12 cellular contexts compared by ENCODE assay signal in the genomic region with DNA sequence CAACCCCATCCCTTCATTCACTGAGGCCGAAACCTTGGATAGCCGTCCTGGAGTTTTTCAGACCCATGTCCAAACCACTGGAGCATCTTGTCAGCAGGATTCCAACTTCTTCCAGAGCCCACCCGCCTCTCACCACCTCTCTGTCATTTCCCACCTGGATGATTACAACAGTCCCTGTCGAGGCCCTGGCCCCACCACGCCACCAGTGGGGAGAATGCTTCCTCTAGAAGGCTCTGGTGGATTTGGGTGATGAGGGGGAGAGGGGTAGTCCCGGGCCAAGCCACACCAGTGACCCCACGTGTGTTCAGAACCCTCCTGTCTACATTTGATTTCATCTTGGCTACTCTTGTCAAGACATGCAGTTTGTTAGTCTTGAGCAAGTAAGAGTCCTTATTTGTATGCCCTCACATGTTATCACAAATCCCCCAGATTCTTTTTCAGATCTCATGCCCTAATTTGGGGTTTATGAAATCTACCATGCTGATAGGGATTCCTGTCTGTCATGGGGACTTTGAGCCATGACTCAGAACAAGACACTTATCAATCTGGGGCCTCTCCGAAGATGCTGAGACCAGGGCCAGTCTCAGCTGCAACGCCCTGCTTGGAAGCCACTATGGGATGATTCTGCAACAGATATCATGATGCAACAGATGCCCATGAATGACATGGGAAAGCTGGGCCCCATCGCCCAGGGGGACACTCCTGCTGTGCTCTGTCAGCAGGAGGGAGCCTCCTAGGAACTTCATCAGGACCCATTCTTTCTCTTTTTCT.
DNase-seq lines count a peak whose midpoint lies in the region; ATAC-seq and TF ChIP-seq lines count a peak whose summit lies in the region.
"Had no signal": no experiment of that assay in that cellular context is flagged by ENCODE, and none has a peak within 500 bp of the region (broad histone marks: within the 10 kb centered on the region; RNA-seq: fewer than 3 reads in every experiment).

No MANE protein-coding gene starts in this region.

- H3K9me3 Mint-ChIP-seq in activated T-cell treated with anti-CD3 and anti-CD28 coated beads, Interleukin-2, amount 50 U/mL, for 72 hours = no peaks in the 10 kb centered on the region
- H3K9me3 Mint-ChIP-seq in activated T-cell treated with anti-CD3 and anti-CD28 coated beads, Interleukin-2, amount 50 U/mL, for 24 hours = no peaks in the 10 kb centered on the region
- H3K9me3 Mint-ChIP-seq in CD4-positive, alpha-beta memory T cell = peaks cover 0 to 2% (median 0%) of the 10 kb centered on the region in 8 donors
- H3K9me3 Mint-ChIP-seq: neural crest cell had no signal

- peak overlapping the region in 1 of 2 experiments; percentile 77 for H3K23ac ChIP-seq in mesenchymal stem cell (ENCODE audit: low read length in 2 of 2)

- H3K4me2 ChIP-seq in mesenchymal stem cell (ENCODE audit: low read length, poor library complexity, severe bottlenecking) = no peak overlapping the region

- H3K27ac ChIP-seq in RWPE1 (peak overlapping the region; percentile 97), mesenchymal stem cell (ENCODE audit: low read length, poor library complexity, severe bottlenecking) (no peak overlapping the region), vagina (peak overlapping the region; percentile 36)
- H3K27ac ChIP-seq in CD4-positive, alpha-beta memory T cell (ENCODE audit: low read depth, low read length) = no peak overlapping the region

- peak overlapping the region; percentile 87 for H4K91ac ChIP-seq in mesenchymal stem cell (ENCODE audit: low read length)

- ATAC-seq in activated T-cell treated with anti-CD3 and anti-CD28 coated beads, Interleukin-2, amount 50 U/mL, for 72 hours (replicated peaks in 1 of 2) = peak; percentile 66 to 77
- no peak for ATAC-seq in HG03520 (IDR thresholded peaks at IDR 0.05; ENCODE audit: unreplicated experiment)

- no peak for TF ChIP-seq CTCF in RWPE1 (conservative IDR thresholded peaks at IDR 0.05; ENCODE audit: low read depth)
- no peak for TF ChIP-seq CTCF in vagina (IDR thresholded peaks at IDR 0.05)

- peaks cover 11% of the 10 kb centered on the region for H3K4me1 Mint-ChIP-seq in activated T-cell treated with anti-CD3 and anti-CD28 coated beads, Interleukin-2, amount 50 U/mL, for 72 hours (ENCODE audit: low read depth)
- peaks cover 7% of the 10 kb centered on the region for H3K4me1 Mint-ChIP-seq in activated T-cell treated with anti-CD3 and anti-CD28 coated beads, Interleukin-2, amount 50 U/mL, for 24 hours (ENCODE audit: low read depth)
- no peaks in the 10 kb centered on the region for H3K4me1 Mint-ChIP-seq in CD4-positive, alpha-beta memory T cell

- POLR2A ChIA-PET in RWPE1 (lab: Yijun Ruan, JAX; ENCODE audit: low non-redundant PET) = no interaction called here
- POLR2A ChIA-PET in CD4-positive, alpha-beta memory T cell (lab: Charles Lee; ENCODE audit: partially characterized antibody) = no interaction called here

- no peaks in the 10 kb centered on the region for H3K79me1 ChIP-seq in mesenchymal stem cell (replicated peaks; ENCODE audit: low read length, poor library complexity, severe bottlenecking)

- H3K4me1 ChIP-seq in mesenchymal stem cell (ENCODE audit: control insufficient read depth, insufficient read depth, low read depth, low read length) (peaks cover 41% of the 10 kb centered on the region), vagina (peaks cover 56% of the 10 kb centered on the region)
- H3K4me1 ChIP-seq in CD4-positive, alpha-beta memory T cell (ENCODE audit: insufficient read depth, low read length) = no peaks in the 10 kb centered on the region

- H3K9ac ChIP-seq in mesenchymal stem cell (ENCODE audit: low read length) = no peak overlapping the region

- TF ChIP-seq POLR2A in vagina (IDR thresholded peaks at IDR 0.05) = no peak

- no peak overlapping the region for H3K4me3 ChIP-seq in mesenchymal stem cell (ENCODE audit: insufficient read depth in 1 of 2, low read depth in 1 of 2, low read length in 2 of 2)
- no peak overlapping the region for H3K4me3 ChIP-seq in vagina
- H3K4me3 ChIP-seq in CD4-positive, alpha-beta memory T cell (ENCODE audit: low read length in 2 of 2) = no peak overlapping the region

- H3K18ac ChIP-seq in mesenchymal stem cell (ENCODE audit: low read depth in 1 of 2, low read length in 2 of 2) = peak overlapping the region; percentile 31 to 91

- no peak overlapping the region for H3K14ac ChIP-seq in mesenchymal stem cell (ENCODE audit: low read length in 2 of 2)

- H2BK12ac ChIP-seq in mesenchymal stem cell (ENCODE audit: low read length in 2 of 2) = peak overlapping the region; percentile 93 to 98

- peak overlapping the region; percentile 63 for H4K8ac ChIP-seq in mesenchymal stem cell (ENCODE audit: low read length)

- H2AFZ ChIP-seq in mesenchymal stem cell (ENCODE audit: low read depth, low read length) = no peak overlapping the region

- H3K27me3 ChIP-seq in mesenchymal stem cell (ENCODE audit: control insufficient read depth in 1 of 2, insufficient read depth in 1 of 2, low read length in 2 of 2) (no peaks in the 10 kb centered on the region), vagina (no peaks in the 10 kb centered on the region)
- H3K27me3 ChIP-seq in CD4-positive, alpha-beta memory T cell (ENCODE audit: insufficient read depth, low read length) = no peaks in the 10 kb centered on the region

- DNase-seq in activated T-cell treated with anti-CD3 and anti-CD28 coated beads, Interleukin-2, amount 50 U/mL, for 72 hours = no peak
- DNase-seq in activated T-cell treated with anti-CD3 and anti-CD28 coated beads, Interleukin-2, amount 50 U/mL, for 24 hours = no peak
- DNase-seq in RWPE1 (ENCODE audit: low spot score) = peak; percentile 51
- peak; percentile 51 for DNase-seq in mesenchymal stem cell
- no peak for DNase-seq in vagina (ENCODE audit: extremely low spot score in 2 of 2)
- no peak for DNase-seq in CD4-positive, alpha-beta memory T cell
- DNase-seq in NCI-H146 (lab: John Stamatoyannopoulos, UW) = no peak
- DNase-seq: activated CD8-positive, alpha-beta memory T cell treated with anti-CD3 and anti-CD28 coated beads, Interleukin-2, amount 50 U/mL, for 4 hours; NCI-H748 treated with DMSO at 0.1 percent for 48 hours; stimulated activated naive CD4-positive, alpha-beta T cell had no signal

- H3K36me3 ChIP-seq in mesenchymal stem cell (ENCODE audit: control insufficient read depth in 1 of 2, insufficient read depth in 2 of 2, low read depth in 1 of 2, low read length in 2 of 2) = no peaks in the 10 kb centered on the region
- no peaks in the 10 kb centered on the region for H3K36me3 ChIP-seq in vagina
- H3K36me3 ChIP-seq in CD4-positive, alpha-beta memory T cell (ENCODE audit: insufficient read depth, low read length) = no peaks in the 10 kb centered on the region

- no peaks in the 10 kb centered on the region for H3K9me3 ChIP-seq in mesenchymal stem cell (ENCODE audit: control insufficient read depth, low read length)
- H3K9me3 ChIP-seq in vagina = no peaks in the 10 kb centered on the region
- H3K9me3 ChIP-seq in CD4-positive, alpha-beta memory T cell (ENCODE audit: control insufficient read depth in 1 of 2, low read length in 2 of 2) = no peaks in the 10 kb centered on the region

- CTCF ChIA-PET in RWPE1 (lab: Yijun Ruan, JAX) = no interaction called here
- CTCF ChIA-PET in CD4-positive, alpha-beta memory T cell (lab: Charles Lee; ENCODE audit: partially characterized antibody) = no interaction called here

- H2BK5ac ChIP-seq in mesenchymal stem cell (ENCODE audit: low read depth, low read length, poor library complexity, severe bottlenecking) = no peak overlapping the region

- peak overlapping the region; percentile 63 for H2AK5ac ChIP-seq in mesenchymal stem cell (ENCODE audit: low read length, severe bottlenecking)

- intact Hi-C loops in vagina (cut with DNase I) = no loop called here
- intact Hi-C loops in CD4-positive, alpha-beta memory T cell (cut with micrococcal nuclease) = no loop called here

- 69% methylated on average over 7 of the region's 10 CpGs for WGBS in mesenchymal stem cell

- no peak overlapping the region for H3K27ac Mint-ChIP-seq in activated T-cell treated with anti-CD3 and anti-CD28 coated beads, Interleukin-2, amount 50 U/mL, for 72 hours
- H3K27ac Mint-ChIP-seq in activated T-cell treated with anti-CD3 and anti-CD28 coated beads, Interleukin-2, amount 50 U/mL, for 24 hours = no peak overlapping the region
- H3K27ac Mint-ChIP-seq in CD4-positive, alpha-beta memory T cell = peak overlapping the region in 3 of 7 donors; percentile 13 to 36 (median 18)

- H3K4me3 Mint-ChIP-seq in activated T-cell treated with anti-CD3 and anti-CD28 coated beads, Interleukin-2, amount 50 U/mL, for 72 hours = no peak overlapping the region
- no peak overlapping the region for H3K4me3 Mint-ChIP-seq in activated T-cell treated with anti-CD3 and anti-CD28 coated beads, Interleukin-2, amount 50 U/mL, for 24 hours
- no peak overlapping the region for H3K4me3 Mint-ChIP-seq in CD4-positive, alpha-beta memory T cell
- H3K4me3 Mint-ChIP-seq: neural crest cell had no signal

- H2BK120ac ChIP-seq in mesenchymal stem cell (ENCODE audit: low read depth, low read length) = peak overlapping the region; percentile 73

- H2BK15ac ChIP-seq in mesenchymal stem cell (ENCODE audit: low read depth, poor library complexity, severe bottlenecking) = peak overlapping the region; percentile 83

- no peaks in the 10 kb centered on the region for H3K36me3 Mint-ChIP-seq in activated T-cell treated with anti-CD3 and anti-CD28 coated beads, Interleukin-2, amount 50 U/mL, for 72 hours (ENCODE audit: insufficient read depth in 2 of 2)
- H3K36me3 Mint-ChIP-seq in activated T-cell treated with anti-CD3 and anti-CD28 coated beads, Interleukin-2, amount 50 U/mL, for 24 hours (ENCODE audit: low read depth) = no peaks in the 10 kb centered on the region
- H3K36me3 Mint-ChIP-seq in CD4-positive, alpha-beta memory T cell = no peaks in the 10 kb centered on the region

- no peaks in the 10 kb centered on the region for H3K27me3 Mint-ChIP-seq in activated T-cell treated with anti-CD3 and anti-CD28 coated beads, Interleukin-2, amount 50 U/mL, for 72 hours (ENCODE audit: low read depth)
- H3K27me3 Mint-ChIP-seq in activated T-cell treated with anti-CD3 and anti-CD28 coated beads, Interleukin-2, amount 50 U/mL, for 24 hours = no peaks in the 10 kb centered on the region
- no peaks in the 10 kb centered on the region for H3K27me3 Mint-ChIP-seq in CD4-positive, alpha-beta memory T cell

- H3K4ac ChIP-seq in mesenchymal stem cell (ENCODE audit: low read depth in 1 of 2, low read length in 2 of 2) = peak overlapping the region; percentile 81 to 89

Comparison
In these comparisons a context has a peak if more than half of its experiments do, and no peak if none do; other contexts are left out.
1. DNase-seq: peak in RWPE1 (single experiment) and mesenchymal stem cell (single experiment); none in activated T-cell treated with anti-CD3 and anti-CD28 coated beads, Interleukin-2, amount 50 U/mL, for 72 hours (0 of 2), activated T-cell treated with anti-CD3 and anti-CD28 coated beads, Interleukin-2, amount 50 U/mL, for 24 hours (single experiment), vagina (0 of 2), CD4-positive, alpha-beta memory T cell (0 of 5) and NCI-H146 (single experiment).
2. H3K27ac ChIP-seq: peak in RWPE1 (single experiment) and vagina (single experiment); none in mesenchymal stem cell (single experiment) and CD4-positive, alpha-beta memory T cell (single experiment).